15 cellular contexts compared by ENCODE assay signal in genomic region chr5:59193616-59194319, GRCh38.
A peak's percentile ranks its signal among the peaks of the same experiment; 100 is the strongest.
DNase-seq lines count a peak whose midpoint lies in the region; ATAC-seq and TF ChIP-seq lines count a peak whose summit lies in the region.
"Had no signal": no experiment of that assay in that cellular context is flagged by ENCODE, and none has a peak within 500 bp of the region (broad histone marks: within the 10 kb centered on the region; RNA-seq: fewer than 3 reads in every experiment).

No MANE protein-coding gene starts in this region.

- DNase-seq in GM04504 (ENCODE audit: low read depth): peak; percentile 89
- DNase-seq in RKO (ENCODE audit: low spot score): peak; percentile 87
- DNase-seq in foreskin fibroblast: peak; percentile 97
- DNase-seq in sigmoid colon: peak; percentile 84
- no peak for DNase-seq in T-helper 17 cell
- no peak for DNase-seq in effector memory CD8-positive, alpha-beta T cell
- DNase-seq in activated T-cell treated with anti-CD3 and anti-CD28 coated beads, Interleukin-2, amount 50 U/mL, for 48 hours: no peak
- DNase-seq: activated CD4-positive, CD25-positive, alpha-beta regulatory T cell; activated naive CD8-positive, alpha-beta T cell treated with anti-CD3 and anti-CD28 coated beads, Interleukin-2, amount 10 ng/mL, durations not matched to agents 7 days and 5 days; DND-41; MV-4-11; NK-92 treated with Interleukin-12 subunit alpha and Interleukin-12 subunit beta, amount 100 ng/mL, for 24 hours; posterior cingulate gyrus had no signal

- ATAC-seq in T-helper 17 cell (no peak), GM21723 (IDR thresholded peaks at IDR 0.05; ENCODE audit: unreplicated experiment) (no peak)
- ATAC-seq in effector memory CD8-positive, alpha-beta T cell (replicated peaks): no peak
- ATAC-seq: stimulated activated effector memory CD8-positive, alpha-beta T cell treated with anti-CD3 and anti-CD28 coated beads, Interleukin-12 subunit alpha, Interleukin-12 subunit beta, amount 100 ng/mL, for 72 hours had no signal

- intact Hi-C loops in sigmoid colon (cut with DNase I): no loop called here

- peaks cover 17% of the 10 kb centered on the region for H3K27me3 Mint-ChIP-seq in T-helper 17 cell
- peaks cover 9 to 26% of the 10 kb centered on the region in 2 donors for H3K27me3 Mint-ChIP-seq in effector memory CD8-positive, alpha-beta T cell

- no peaks in the 10 kb centered on the region for H3K27me3 ChIP-seq in sigmoid colon

- H3K36me3 ChIP-seq in sigmoid colon: peaks cover 0 to 4% (median 0%) of the 10 kb centered on the region in 4 donors

- H3K4me1 ChIP-seq in sigmoid colon: peaks cover 0 to 66% (median 33%) of the 10 kb centered on the region in 4 donors

- WGBS in sigmoid colon, 2 donors: 78 to 92% methylated on average over 3 of the region's 3 CpGs

- no peak for TF ChIP-seq POLR2A in sigmoid colon (IDR thresholded peaks at IDR 0.05)

- peaks cover 4% of the 10 kb centered on the region for H3K4me1 Mint-ChIP-seq in T-helper 17 cell
- no peaks in the 10 kb centered on the region for H3K4me1 Mint-ChIP-seq in effector memory CD8-positive, alpha-beta T cell (ENCODE audit: low read depth in 2 of 2)
- H3K4me1 Mint-ChIP-seq: activated naive CD8-positive, alpha-beta T cell treated with anti-CD3 and anti-CD28 coated beads, Interleukin-2, amount 10 ng/mL, durations not matched to agents 7 days and 5 days had no signal

- no peaks in the 10 kb centered on the region for H3K9me3 ChIP-seq in sigmoid colon
- H3K9me3 ChIP-seq in T-helper 17 cell (ENCODE audit: control insufficient read depth, low read length, poor library complexity, severe bottlenecking): peaks cover 4% of the 10 kb centered on the region

- H3K9me3 Mint-ChIP-seq in effector memory CD8-positive, alpha-beta T cell: no peaks in the 10 kb centered on the region
- H3K9me3 Mint-ChIP-seq: activated naive CD8-positive, alpha-beta T cell treated with anti-CD3 and anti-CD28 coated beads, Interleukin-2, amount 10 ng/mL, durations not matched to agents 7 days and 5 days; stimulated activated effector memory CD8-positive, alpha-beta T cell treated with anti-CD3 and anti-CD28 coated beads, Interleukin-12 subunit alpha, Interleukin-12 subunit beta, amount 100 ng/mL, for 72 hours had no signal

- peaks cover 2% of the 10 kb centered on the region for H3K36me3 Mint-ChIP-seq in T-helper 17 cell (ENCODE audit: low read depth)
- H3K36me3 Mint-ChIP-seq in effector memory CD8-positive, alpha-beta T cell (ENCODE audit: insufficient read depth): peaks cover 3% of the 10 kb centered on the region
- H3K36me3 Mint-ChIP-seq: activated naive CD8-positive, alpha-beta T cell treated with anti-CD3 and anti-CD28 coated beads, Interleukin-2, amount 10 ng/mL, durations not matched to agents 7 days and 5 days; stimulated activated effector memory CD8-positive, alpha-beta T cell treated with anti-CD3 and anti-CD28 coated beads, Interleukin-12 subunit alpha, Interleukin-12 subunit beta, amount 100 ng/mL, for 72 hours had no signal

- no peak overlapping the region for H3K27ac Mint-ChIP-seq in T-helper 17 cell
- H3K27ac Mint-ChIP-seq in effector memory CD8-positive, alpha-beta T cell: no peak overlapping the region
- H3K27ac Mint-ChIP-seq: activated naive CD8-positive, alpha-beta T cell treated with anti-CD3 and anti-CD28 coated beads, Interleukin-2, amount 10 ng/mL, durations not matched to agents 7 days and 5 days; stimulated activated effector memory CD8-positive, alpha-beta T cell treated with anti-CD3 and anti-CD28 coated beads, Interleukin-12 subunit alpha, Interleukin-12 subunit beta, amount 100 ng/mL, for 72 hours had no signal

- TF ChIP-seq EP300 in sigmoid colon (IDR thresholded peaks at IDR 0.05): peak; percentile 61 to 89 (median 76)

- peak overlapping the region in 3 of 4 donors; percentile 45 to 79 (median 72) for H3K27ac ChIP-seq in sigmoid colon

- no peak overlapping the region for H3K4me3 Mint-ChIP-seq in T-helper 17 cell
- no peak overlapping the region for H3K4me3 Mint-ChIP-seq in effector memory CD8-positive, alpha-beta T cell
- H3K4me3 Mint-ChIP-seq: activated naive CD8-positive, alpha-beta T cell treated with anti-CD3 and anti-CD28 coated beads, Interleukin-2, amount 10 ng/mL, durations not matched to agents 7 days and 5 days; stimulated activated effector memory CD8-positive, alpha-beta T cell treated with anti-CD3 and anti-CD28 coated beads, Interleukin-12 subunit alpha, Interleukin-12 subunit beta, amount 100 ng/mL, for 72 hours had no signal

- TF ChIP-seq CTCF in foreskin fibroblast (IDR thresholded peaks at IDR 0.05; ENCODE audit: low read depth, low read length): no peak
- TF ChIP-seq CTCF in sigmoid colon (IDR thresholded peaks at IDR 0.05): no peak

- no peak overlapping the region for H3K4me3 ChIP-seq in foreskin fibroblast (ENCODE audit: low read depth in 1 of 2, low read length in 2 of 2)
- no peak overlapping the region for H3K4me3 ChIP-seq in sigmoid colon

Comparison
In these comparisons a context has a peak if more than half of its experiments do, and no peak if none do; other contexts are left out.
1. DNase-seq: peak in GM04504 (single experiment), RKO (single experiment), foreskin fibroblast (2 of 2) and sigmoid colon (single experiment); none in T-helper 17 cell (0 of 3), effector memory CD8-positive, alpha-beta T cell (0 of 3) and activated T-cell treated with anti-CD3 and anti-CD28 coated beads, Interleukin-2, amount 50 U/mL, for 48 hours (0 of 2).